Comparison of ENCODE assay signal across 8 cellular contexts in genomic region chr6:108798672-108799355, GRCh38. TPM values are rescaled to one million over a fixed set of nuclear protein-coding genes. Genes with fewer than 3 reads are reported as not detected.
DNase-seq lines count a peak whose midpoint lies in the region; ATAC-seq and TF ChIP-seq lines count a peak whose summit lies in the region.

No MANE protein-coding gene starts in this region.

- H3K4me1 Mint-ChIP-seq in activated CD8-positive, alpha-beta memory T cell treated with anti-CD3 and anti-CD28 coated beads, Interleukin-2, amount 10 ng/mL, durations not matched to agents 7 days and 5 days: peaks cover 45% of the 10 kb centered on the region

- intact Hi-C loops in left ventricle myocardium inferior (cut with micrococcal nuclease): no loop called here

- H3K4me3 Mint-ChIP-seq in activated CD8-positive, alpha-beta memory T cell treated with anti-CD3 and anti-CD28 coated beads, Interleukin-2, amount 10 ng/mL, durations not matched to agents 7 days and 5 days: peak overlapping the region; percentile 29

- H3K4me3 ChIP-seq in Loucy (ENCODE audit: low read length, poor library complexity, severe bottlenecking): peak overlapping the region; percentile 59
- H3K4me3 ChIP-seq in left ventricle myocardium inferior: no peak overlapping the region

- H3K4me1 ChIP-seq in Loucy (ENCODE audit: insufficient read depth, low read length, poor library complexity, severe bottlenecking) (peaks cover 60% of the 10 kb centered on the region), left ventricle myocardium inferior (peaks cover 20% of the 10 kb centered on the region)

- no peaks in the 10 kb centered on the region for H3K79me2 ChIP-seq in Loucy (ENCODE audit: insufficient read depth, low read length)

- no peaks in the 10 kb centered on the region for H3K27me3 Mint-ChIP-seq in activated CD8-positive, alpha-beta memory T cell treated with anti-CD3 and anti-CD28 coated beads, Interleukin-2, amount 10 ng/mL, durations not matched to agents 7 days and 5 days

- peak overlapping the region; percentile 4; the same call in 1 of the 2 replicates for H2AFZ ChIP-seq in Loucy (ENCODE audit: low read length)

- peak overlapping the region; percentile 70 for H3K9ac ChIP-seq in Loucy (ENCODE audit: low read depth, low read length, poor library complexity, severe bottlenecking)

- H3K9me3 ChIP-seq in Loucy (ENCODE audit: insufficient read depth, low read depth, low read length) (no peaks in the 10 kb centered on the region), left ventricle myocardium inferior (replicated peaks) (no peaks in the 10 kb centered on the region)

- no peak overlapping the region for H3K27ac ChIP-seq in left ventricle myocardium inferior (replicated peaks)

- peaks cover 21% of the 10 kb centered on the region for H3F3A ChIP-seq in Loucy (ENCODE audit: low read depth)

- peak overlapping the region; percentile 75 for H3K4me2 ChIP-seq in Loucy (ENCODE audit: low read depth, low read length, poor library complexity, severe bottlenecking)

- no peaks in the 10 kb centered on the region for H3K36me3 ChIP-seq in Loucy (ENCODE audit: insufficient read depth, low read length)
- no peaks in the 10 kb centered on the region for H3K36me3 ChIP-seq in left ventricle myocardium inferior

- TF ChIP-seq CTCF in Loucy (conservative IDR thresholded peaks at IDR 0.05; ENCODE audit: low read length) (no peak), left ventricle myocardium inferior (IDR thresholded peaks at IDR 0.05; ENCODE audit: borderline replicate concordance) (no peak)

- CTCF ChIA-PET in activated CD8-positive, alpha-beta memory T cell treated with anti-CD3 and anti-CD28 coated beads, Interleukin-2, amount 10 ng/mL, durations not matched to agents 7 days and 5 days (lab: Charles Lee): interaction anchor here (0.7 to 2.4 kb wide), 8 partner anchors 9 to 275 kb away, joined by 3 to 11 read pairs (median 4); no protein-coding TSS in a partner anchor

- no peaks in the 10 kb centered on the region for H3K36me3 Mint-ChIP-seq in activated CD8-positive, alpha-beta memory T cell treated with anti-CD3 and anti-CD28 coated beads, Interleukin-2, amount 10 ng/mL, durations not matched to agents 7 days and 5 days

- peak overlapping the region; percentile 90 for H3K27ac Mint-ChIP-seq in activated CD8-positive, alpha-beta memory T cell treated with anti-CD3 and anti-CD28 coated beads, Interleukin-2, amount 10 ng/mL, durations not matched to agents 7 days and 5 days

- H3K9me2 ChIP-seq in Loucy (replicated peaks; ENCODE audit: low read depth, low read length): no peaks in the 10 kb centered on the region

- H4K20me1 ChIP-seq in Loucy (ENCODE audit: insufficient read depth, low read length, poor library complexity, severe bottlenecking): no peaks in the 10 kb centered on the region

- DNase-seq in activated CD8-positive, alpha-beta memory T cell treated with anti-CD3 and anti-CD28 coated beads, Interleukin-2, amount 10 ng/mL, durations not matched to agents 7 days and 5 days: peak; percentile 88
- peak; percentile 35 for DNase-seq in left ventricle myocardium inferior
- DNase-seq in stimulated activated CD4-positive, alpha-beta T cell treated with anti-CD3 and anti-CD28 coated beads, TNF-alpha, amount 100 ng/mL, for 48 hours (ENCODE audit: low read depth in 3 of 3): peak; percentile 14 to 46 (median 28)
- DNase-seq in NCI-H2171 treated with DMSO at 0.1 percent for 48 hours (lab: John Stamatoyannopoulos, UW): no peak
- DNase-seq in NOMO-1 treated with DMSO at 0.1 percent for 48 hours (lab: John Stamatoyannopoulos, UW; ENCODE audit: unreplicated experiment): no peak

- ATAC-seq in activated CD8-positive, alpha-beta memory T cell treated with anti-CD3 and anti-CD28 coated beads, Interleukin-2, amount 10 ng/mL, durations not matched to agents 7 days and 5 days: peak; percentile 98
- ATAC-seq in HG03342 (IDR thresholded peaks at IDR 0.05; ENCODE audit: unreplicated experiment): no peak
- ATAC-seq in GM21786 (IDR thresholded peaks at IDR 0.05; ENCODE audit: unreplicated experiment): no peak

- no peaks in the 10 kb centered on the region for H3K9me3 Mint-ChIP-seq in activated CD8-positive, alpha-beta memory T cell treated with anti-CD3 and anti-CD28 coated beads, Interleukin-2, amount 10 ng/mL, durations not matched to agents 7 days and 5 days (ENCODE audit: low read depth)

- H3K27me3 ChIP-seq in Loucy (ENCODE audit: insufficient read depth, low read length, poor library complexity, severe bottlenecking) (no peaks in the 10 kb centered on the region), left ventricle myocardium inferior (ENCODE audit: low read depth) (no peaks in the 10 kb centered on the region)

RNA-seq across cellular contexts. Expression of gene ARMC2, which starts 49.4 kb away (rescaled TPM):
- total RNA-seq in activated CD8-positive, alpha-beta memory T cell treated with anti-CD3 and anti-CD28 coated beads, Interleukin-2, amount 10 ng/mL, durations not matched to agents 7 days and 5 days: 10 to 100 TPM; 10.8 to 19.2 TPM
- 14.0 TPM for total RNA-seq in left ventricle myocardium inferior

Comparison
In these comparisons a context has a peak if more than half of its experiments do, and no peak if none do; other contexts are left out.
1. DNase-seq: peak in activated CD8-positive, alpha-beta memory T cell treated with anti-CD3 and anti-CD28 coated beads, Interleukin-2, amount 10 ng/mL, durations not matched to agents 7 days and 5 days (single experiment), left ventricle myocardium inferior (single experiment) and stimulated activated CD4-positive, alpha-beta T cell treated with anti-CD3 and anti-CD28 coated beads, TNF-alpha, amount 100 ng/mL, for 48 hours (3 of 3); none in NCI-H2171 treated with DMSO at 0.1 percent for 48 hours (single experiment) and NOMO-1 treated with DMSO at 0.1 percent for 48 hours (single experiment).